In genomic region chr3:74617786-74618185, GRCh38 we compare ENCODE assay signal across 7 cellular contexts. TPM values are rescaled to one million over a fixed set of nuclear protein-coding genes. Genes with fewer than 3 reads are reported as not detected.
"Had no signal": no experiment of that assay in that cellular context is flagged by ENCODE, and none has a peak within 500 bp of the region (broad histone marks: within the 10 kb centered on the region; RNA-seq: fewer than 3 reads in every experiment).

No MANE protein-coding gene starts in this region.

- H3K4me2 ChIP-seq: GM23338 had no signal

- ATAC-seq: GM23338, K562 had no signal

- H2AFZ ChIP-seq: GM23338 had no signal

- DNase-seq: H9, HCEC 1CT, IMR-90, KG1 had no signal

- H3K4me3 ChIP-seq: GM23338, K562 had no signal

RNA-seq across cellular contexts. Expression of gene CNTN3, which starts 3.3 kb away (rescaled TPM):
- total RNA-seq: H9, HT-29 had no signal
